ENCODE assay signal across 10 cellular contexts in the genomic region with DNA sequence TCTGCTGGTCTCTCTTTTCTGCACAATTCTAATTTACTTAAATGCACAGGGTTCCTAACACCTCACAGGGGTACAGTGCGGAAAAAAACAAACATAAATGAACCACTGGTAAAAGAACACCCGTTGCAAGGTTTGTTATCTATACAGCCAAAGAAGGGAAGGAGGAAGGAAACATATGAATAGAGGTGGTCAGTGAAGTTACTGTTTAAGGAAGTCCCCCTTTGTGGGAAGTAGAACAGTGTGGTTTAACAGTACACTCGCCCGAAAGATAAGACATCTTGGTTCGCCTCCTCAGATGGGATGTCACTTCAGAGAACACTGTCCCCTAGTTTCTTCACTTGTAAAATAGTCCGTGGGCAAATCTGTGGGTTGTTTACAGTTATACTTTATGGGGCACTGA. TPM values are rescaled to one million over a fixed set of nuclear protein-coding genes. Genes with fewer than 3 reads are reported as not detected.
DNase-seq lines count a peak whose midpoint lies in the region; ATAC-seq and TF ChIP-seq lines count a peak whose summit lies in the region.
"Had no signal": no experiment of that assay in that cellular context is flagged by ENCODE, and none has a peak within 500 bp of the region (broad histone marks: within the 10 kb centered on the region; RNA-seq: fewer than 3 reads in every experiment).

No MANE protein-coding gene starts in this region.

- H3K9me3 Mint-ChIP-seq in endothelial cell (ENCODE audit: unreplicated experiment), result peaks cover 5% of the 10 kb centered on the region
- no peaks in the 10 kb centered on the region for H3K9me3 Mint-ChIP-seq in nephron progenitor cell
- H3K9me3 Mint-ChIP-seq: activated CD4-positive, alpha-beta memory T cell treated with anti-CD3 and anti-CD28 coated beads for 36 hours had no signal

- no peak for DNase-seq in endothelial cell (ENCODE audit: low spot score)
- no peak for DNase-seq in nephron progenitor cell
- DNase-seq in A172 (ENCODE audit: low spot score), result no peak
- no peak for DNase-seq in left ventricle myocardium superior
- DNase-seq in cardiac septum (ENCODE audit: low spot score), result no peak
- DNase-seq: activated CD4-positive, alpha-beta memory T cell treated with anti-CD3 and anti-CD28 coated beads for 36 hours; NCI-H2227 treated with DMSO at 0.1 percent for 48 hours had no signal

- H3K4me1 Mint-ChIP-seq in endothelial cell (ENCODE audit: unreplicated experiment) (peaks cover 20% of the 10 kb centered on the region), nephron progenitor cell (peaks cover 11% of the 10 kb centered on the region)

- TF ChIP-seq POLR2A in GM18505 (IDR thresholded peaks at IDR 0.05; ENCODE audit: borderline replicate concordance, extremely low read depth, insufficient read depth, insufficient read length), result no peak

- H3K36me3 Mint-ChIP-seq in endothelial cell (ENCODE audit: low read depth, unreplicated experiment), result no peaks in the 10 kb centered on the region
- no peaks in the 10 kb centered on the region for H3K36me3 Mint-ChIP-seq in nephron progenitor cell (ENCODE audit: low read depth)
- H3K36me3 Mint-ChIP-seq: activated CD4-positive, alpha-beta memory T cell treated with anti-CD3 and anti-CD28 coated beads for 36 hours had no signal

- intact Hi-C loops in left ventricle myocardium superior (cut with micrococcal nuclease), result no loop called here
- intact Hi-C loops in cardiac septum (cut with DNase I), result no loop called here

- ATAC-seq in GM18505 (IDR thresholded peaks at IDR 0.05; ENCODE audit: unreplicated experiment), result peak; percentile 81
- peak; percentile 81 for ATAC-seq in GM21737 (IDR thresholded peaks at IDR 0.05; ENCODE audit: unreplicated experiment)
- peak; percentile 85 for ATAC-seq in HG03571 (IDR thresholded peaks at IDR 0.05; ENCODE audit: unreplicated experiment)
- ATAC-seq in left ventricle myocardium superior, result no peak

- H3K4me3 Mint-ChIP-seq in endothelial cell (ENCODE audit: unreplicated experiment), result peak overlapping the region; percentile 32
- no peak overlapping the region for H3K4me3 Mint-ChIP-seq in nephron progenitor cell
- H3K4me3 Mint-ChIP-seq: activated CD4-positive, alpha-beta memory T cell treated with anti-CD3 and anti-CD28 coated beads for 36 hours had no signal

- H3K27ac Mint-ChIP-seq in endothelial cell (ENCODE audit: unreplicated experiment) (peak overlapping the region; percentile 71), nephron progenitor cell (no peak overlapping the region)
- H3K27ac Mint-ChIP-seq: activated CD4-positive, alpha-beta memory T cell treated with anti-CD3 and anti-CD28 coated beads for 36 hours had no signal

- TF ChIP-seq CTCF in endothelial cell (IDR thresholded peaks at IDR 0.05; ENCODE audit: unreplicated experiment) (no peak), nephron progenitor cell (IDR thresholded peaks at IDR 0.05) (no peak)

- H3K27me3 Mint-ChIP-seq in endothelial cell (ENCODE audit: unreplicated experiment) (peaks cover 2% of the 10 kb centered on the region), nephron progenitor cell (ENCODE audit: low read depth, poor library complexity) (no peaks in the 10 kb centered on the region)
- H3K27me3 Mint-ChIP-seq: activated CD4-positive, alpha-beta memory T cell treated with anti-CD3 and anti-CD28 coated beads for 36 hours had no signal

RNA-seq across cellular contexts. Expression of gene TEC, which starts 57.5 kb away (rescaled TPM):
- total RNA-seq in endothelial cell (ENCODE audit: unreplicated experiment) (1.9 TPM), left ventricle myocardium superior (2.2 TPM), cardiac septum (3.1 TPM)
- not detected in 2 replicates for total RNA-seq in A172 (2014; rRNA removed; shearing (Covaris generic))
